Comparison of ENCODE assay signal across 19 cellular contexts in genomic region chr7:83439021-83439420, GRCh38.
DNase-seq lines count a peak whose midpoint lies in the region; ATAC-seq and TF ChIP-seq lines count a peak whose summit lies in the region.
"Had no signal": no experiment of that assay in that cellular context is flagged by ENCODE, and none has a peak within 500 bp of the region (broad histone marks: within the 10 kb centered on the region; RNA-seq: fewer than 3 reads in every experiment).

No MANE protein-coding gene starts in this region.

- peak overlapping the region; percentile 34; the same call in 1 of the 2 replicates for H2AFZ ChIP-seq in GM23338
- H2AFZ ChIP-seq: GM23248 had no signal

- H3K36me3 Mint-ChIP-seq in GM23338 (ENCODE audit: low read depth), result peaks cover 14% of the 10 kb centered on the region

- H3K4me3 ChIP-seq in GM23338, result no peak overlapping the region
- H3K4me3 ChIP-seq: A549, GM23248, SJSA1 had no signal

- H3K27ac Mint-ChIP-seq in GM23338, result 0 out of 2 replicates have a peak overlapping the region, but pooled peaks have one; percentile 36
- H3K27ac Mint-ChIP-seq: CD4-positive, alpha-beta T cell had no signal

- H3K27me3 ChIP-seq in GM23338 (ENCODE audit: insufficient read depth), result no peaks in the 10 kb centered on the region

- no peak for ATAC-seq in GM23338
- ATAC-seq in HG03175 (IDR thresholded peaks at IDR 0.05; ENCODE audit: unreplicated experiment), result no peak
- ATAC-seq: A549 had no signal

- H4K20me1 ChIP-seq in GM23338 (replicated peaks; ENCODE audit: insufficient read depth), result no peaks in the 10 kb centered on the region

- peak overlapping the region; percentile 27; the same call in 1 of the 2 replicates for H3K4me2 ChIP-seq in GM23338
- H3K4me2 ChIP-seq: A549, KMS-11 had no signal

- no peak for TF ChIP-seq CTCF in GM23338 (conservative IDR thresholded peaks at IDR 0.05; ENCODE audit: low read depth in 2 of 2)

- no peaks in the 10 kb centered on the region; the same call in 1 of the 2 replicates for H3K36me3 ChIP-seq in GM23338 (ENCODE audit: insufficient read depth)
- H3K36me3 ChIP-seq: SJSA1 had no signal

- peaks cover 22% of the 10 kb centered on the region for H3K4me1 ChIP-seq in GM23338 (ENCODE audit: insufficient read depth)
- H3K4me1 ChIP-seq: A549, SJSA1 had no signal

- no peaks in the 10 kb centered on the region for H3K9me2 ChIP-seq in GM23338 (ENCODE audit: insufficient read depth)

- peaks cover 7% of the 10 kb centered on the region; the same call in 2 of the 3 replicates for H3K9me3 Mint-ChIP-seq in GM23338

- no peaks in the 10 kb centered on the region for H3K27me3 Mint-ChIP-seq in GM23338 (ENCODE audit: insufficient read depth, low read depth, poor library complexity)
- H3K27me3 Mint-ChIP-seq: CD4-positive, alpha-beta T cell had no signal

- DNase-seq in GM23338 (ENCODE audit: low spot score), result no peak
- peak; percentile 58 for DNase-seq in RPMI7951 (ENCODE audit: low read depth)
- peak; percentile 6 for DNase-seq in dedifferentiated amniotic fluid mesenchymal stem cell (ENCODE audit: extremely low spot score)
- DNase-seq in myocyte (ENCODE audit: low read depth), result peak; percentile 31
- DNase-seq in NK-92 treated with Interleukin-12 subunit alpha and Interleukin-12 subunit beta, amount 100 ng/mL, for 24 hours (lab: John Stamatoyannopoulos, UW), result no peak
- DNase-seq in UCSD-AML1 (lab: John Stamatoyannopoulos, UW; ENCODE audit: unreplicated experiment), result no peak
- no peak for DNase-seq in RPMI8226
- DNase-seq: CD4-positive, alpha-beta T cell; GM23248; NCI-H1105 treated with DMSO at 0.1 percent for 48 hours; NCI-H187 treated with DMSO at 0.1 percent for 48 hours; NCI-H2171; NCI-H446 treated with DMSO at 0.1 percent for 48 hours; NCI-H82 had no signal

- peaks cover 28% of the 10 kb centered on the region for H3K4me1 Mint-ChIP-seq in GM23338

- H3F3A ChIP-seq in GM23338 (replicated peaks; ENCODE audit: low read depth), result no peaks in the 10 kb centered on the region

- H3K27ac ChIP-seq in GM23338 (ENCODE audit: low read depth), result no peak overlapping the region
- H3K27ac ChIP-seq: A549, GM23248, HL-60, KMS-11, SJSA1 had no signal

- no peak overlapping the region for H3K4me3 Mint-ChIP-seq in GM23338
- H3K4me3 Mint-ChIP-seq: CD4-positive, alpha-beta T cell had no signal

- H3K79me2 ChIP-seq in GM23338 (replicated peaks; ENCODE audit: insufficient read depth), result no peaks in the 10 kb centered on the region

TF ChIP-seq in GM23338, 12 proteins besides CTCF, POLR2A, EP300 and RAD21:
- TF ChIP-seq EZH2phosphoT487 (IDR thresholded peaks at IDR 0.05; ENCODE audit: unreplicated experiment), result no peak
- no peak for TF ChIP-seq ZNF462 (CRISPR knock-in tag; IDR thresholded peaks at IDR 0.05)
- TF ChIP-seq NANOG (IDR thresholded peaks at IDR 0.05; ENCODE audit: borderline replicate concordance), result no peak
- TF ChIP-seq POLR2AphosphoS5 (IDR thresholded peaks at IDR 0.05; ENCODE audit: low read depth), result no peak
- TF ChIP-seq ZNF331 (CRISPR knock-in tag; IDR thresholded peaks at IDR 0.05; ENCODE audit: low read depth), result no peak
- no peak for TF ChIP-seq ZNF114 (CRISPR knock-in tag; IDR thresholded peaks at IDR 0.05)
- no peak for TF ChIP-seq EZH2 (IDR thresholded peaks at IDR 0.05; ENCODE audit: low read depth, unreplicated experiment)
- no peak for TF ChIP-seq STAT1 (IDR thresholded peaks at IDR 0.05; ENCODE audit: unreplicated experiment)
- no peak for TF ChIP-seq REST (IDR thresholded peaks at IDR 0.05; ENCODE audit: unreplicated experiment)

Comparison
In these comparisons a context has a peak if more than half of its experiments do, and no peak if none do; other contexts are left out.
1. DNase-seq: peak in RPMI7951 (single experiment), dedifferentiated amniotic fluid mesenchymal stem cell (single experiment) and myocyte (single experiment); none in GM23338 (single experiment), NK-92 treated with Interleukin-12 subunit alpha and Interleukin-12 subunit beta, amount 100 ng/mL, for 24 hours (single experiment), UCSD-AML1 (single experiment) and RPMI8226 (single experiment).